Comparison of ENCODE assay signal across 18 cellular contexts in the genomic region with DNA sequence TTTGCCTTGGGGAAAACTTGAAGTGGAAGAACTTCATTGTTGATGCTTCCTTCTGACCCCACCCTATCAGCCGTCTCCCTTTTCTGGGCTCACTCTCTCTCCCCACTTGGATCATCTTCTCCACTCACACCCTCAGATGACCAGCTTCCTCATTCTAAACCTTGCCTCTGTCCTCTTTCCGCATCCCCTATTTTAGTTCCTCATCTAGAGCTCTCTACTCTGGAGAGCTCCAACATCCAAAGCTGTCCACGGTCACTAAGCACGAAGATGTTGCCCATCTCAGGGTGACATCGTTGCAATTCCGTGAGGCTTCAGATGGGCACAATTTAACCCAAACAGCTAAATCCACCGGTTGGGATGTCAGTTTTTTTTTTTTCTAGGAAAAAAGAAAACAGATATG. TPM values are rescaled to one million over a fixed set of nuclear protein-coding genes. Genes with fewer than 3 reads are reported as not detected.
DNase-seq lines count a peak whose midpoint lies in the region; FAIRE-seq and TF ChIP-seq lines count a peak whose summit lies in the region.
"Had no signal": no experiment of that assay in that cellular context is flagged by ENCODE, and none has a peak within 500 bp of the region (broad histone marks: within the 10 kb centered on the region; RNA-seq: fewer than 3 reads in every experiment).

No MANE protein-coding gene starts in this region.

- H4K5ac ChIP-seq in H1 (ENCODE audit: insufficient read length, low read depth, low read length): no peak overlapping the region

- no peak overlapping the region for H2AK5ac ChIP-seq in H1 (ENCODE audit: low read depth, low read length)

- H3K18ac ChIP-seq in H1 (ENCODE audit: extremely low read depth, low read length): no peak overlapping the region

- H2BK5ac ChIP-seq in H1 (ENCODE audit: low read depth, low read length): no peak overlapping the region

- H3K23me2 ChIP-seq in H1 (ENCODE audit: low read depth, low read length): no peaks in the 10 kb centered on the region; the same call in 1 of the 2 replicates

- DNase-seq in CD1c-positive myeloid dendritic cell (ENCODE audit: extremely low spot score) (peak; percentile 75), MV-4-11 (lab: John Stamatoyannopoulos, UW) (peak; percentile 65), SKM-1 (lab: John Stamatoyannopoulos, UW; ENCODE audit: unreplicated experiment) (peak; percentile 45), H1 (ENCODE audit: low read depth in 1 of 2, low spot score in 2 of 2) (no peak), activated T-cell treated with anti-CD3 and anti-CD28 coated beads for 4 hours (no peak), NCI-H226 (no peak), DMS153 (lab: John Stamatoyannopoulos, UW) (no peak), posterior vena cava (ENCODE audit: low spot score) (no peak)
- DNase-seq: CD8-positive, alpha-beta memory T cell; GDM1; HFFc6; NCI-H1436 treated with DMSO at 0.1 percent for 48 hours; NCI-H2081 had no signal

- no peak overlapping the region for H4K8ac ChIP-seq in H1 (ENCODE audit: extremely low read depth, insufficient read depth, low read length)

- no peaks in the 10 kb centered on the region for H3K4me1 ChIP-seq in H1 (replicated peaks in 1 of 4; ENCODE audit: control insufficient read depth in 3 of 4, insufficient read depth in 4 of 4, low read length in 3 of 4)
- H3K4me1 ChIP-seq: BLaER1 had no signal

- no peak overlapping the region for H2BK120ac ChIP-seq in H1 (replicated peaks; ENCODE audit: low read depth, low read length)

- H3K9ac ChIP-seq in H1 (replicated peaks in 1 of 4; ENCODE audit: extremely low read depth in 1 of 4, low read depth in 3 of 4, low read length in 3 of 4): no peak overlapping the region
- H3K9ac ChIP-seq: BLaER1 had no signal

- 77% methylated on average over 7 of the region's 7 CpGs; no CpG with 5 or more reads in 1 of the 2 experiments for WGBS in H1 (ENCODE audit: extremely low coverage in 1 of 2, insufficient coverage in 1 of 2, insufficient read length in 1 of 2, insufficient replicate concordance in 2 of 2, low coverage in 1 of 2, low lambda C conversion rate in 2 of 2, missing lambda C conversion rate in 1 of 2), 2 experiments

- H3K36me3 ChIP-seq in H1 (ENCODE audit: control insufficient read depth in 2 of 4, insufficient read depth in 4 of 4, low read length in 3 of 4): no peaks in the 10 kb centered on the region
- H3K36me3 ChIP-seq: BLaER1 had no signal

- TF ChIP-seq EP300 in H1 (IDR thresholded peaks at IDR 0.05; ENCODE audit: borderline replicate concordance in 1 of 2, low read depth in 2 of 2, low read length in 2 of 2): no peak

- H3K4me2 ChIP-seq in H1 (ENCODE audit: insufficient read depth in 1 of 2, low read depth in 2 of 2, low read length in 2 of 2): no peak overlapping the region
- H3K4me2 ChIP-seq: BLaER1 had no signal

- TF ChIP-seq CTCF in H1 (IDR thresholded peaks at IDR 0.05; ENCODE audit: control extremely low read depth in 1 of 3, insufficient read depth in 1 of 3, low read depth in 1 of 3, low read length in 3 of 3): no peak

- no peak for TF ChIP-seq POLR2A in H1 (IDR thresholded peaks at IDR 0.05; ENCODE audit: control extremely low read depth in 1 of 2, low read depth in 2 of 2, low read length in 2 of 2)

- no peak overlapping the region for H3K23ac ChIP-seq in H1 (ENCODE audit: insufficient read length)

- no peak overlapping the region for H3K27ac ChIP-seq in H1 (ENCODE audit: low read depth, low read length)
- H3K27ac ChIP-seq: BLaER1, SK-N-MC had no signal

- no peak overlapping the region for H3K56ac ChIP-seq in H1 (replicated peaks; ENCODE audit: insufficient read length, low read depth, low read length)

- intact Hi-C loops in posterior vena cava (cut with DNase I): no loop called here

- no peaks in the 10 kb centered on the region for H3K79me2 ChIP-seq in H1 (ENCODE audit: control insufficient read depth in 1 of 2, insufficient read depth in 2 of 2, low read length in 2 of 2)

- H3K9me3 ChIP-seq in H1 (ENCODE audit: insufficient read depth in 2 of 2, low read depth in 1 of 2, low read length in 1 of 2): no peaks in the 10 kb centered on the region
- H3K9me3 ChIP-seq: BLaER1 had no signal

- H2AFZ ChIP-seq in H1 (ENCODE audit: low read length): 0 out of 2 replicates have a peak overlapping the region, but pooled peaks have one; percentile 40

- H4K91ac ChIP-seq in H1 (replicated peaks; ENCODE audit: insufficient read length, low read length): no peak overlapping the region

- CTCF ChIA-PET in H1 (lab: Charles Lee; ENCODE audit: partially characterized antibody): interaction anchor here (0.7 kb wide), 1 partner anchor 281 kb away, joined by 5 read pairs; no protein-coding TSS in a partner anchor

- H3K79me1 ChIP-seq in H1 (ENCODE audit: low read depth, low read length): no peaks in the 10 kb centered on the region

- H2BK20ac ChIP-seq in H1 (ENCODE audit: low read length): no peak overlapping the region

- TF ChIP-seq RAD21 in H1 (IDR thresholded peaks at IDR 0.05 in 1 of 2, conservative IDR thresholded peaks at IDR 0.05 in 1 of 2; ENCODE audit: low read depth in 2 of 2, low read length in 2 of 2): no peak

- POLR2A ChIA-PET in H1 (lab: Charles Lee; ENCODE audit: partially characterized antibody): no interaction called here

- FAIRE-seq in H1 (lab: Jason Lieb, UNC): no peak
- FAIRE-seq: D721Med, GM12891 had no signal

- H2BK15ac ChIP-seq in H1 (ENCODE audit: low read length): no peak overlapping the region

- no peak overlapping the region for H2BK12ac ChIP-seq in H1 (ENCODE audit: low read depth, low read length)

- no peaks in the 10 kb centered on the region for H3K27me3 ChIP-seq in H1 (replicated peaks in 1 of 4; ENCODE audit: control insufficient read depth in 3 of 4, extremely low read depth in 1 of 4, insufficient read depth in 3 of 4, low read length in 3 of 4)
- H3K27me3 ChIP-seq: BLaER1 had no signal

- no peak overlapping the region for H3K14ac ChIP-seq in H1 (ENCODE audit: insufficient read length)

- no peak overlapping the region for H3K4me3 ChIP-seq in H1 (ENCODE audit: extremely low read depth in 1 of 4, insufficient read depth in 2 of 4, low read depth in 3 of 4, low read length in 4 of 4)
- H3K4me3 ChIP-seq: BLaER1, SK-N-MC had no signal

- H4K20me1 ChIP-seq in H1 (replicated peaks in 1 of 2; ENCODE audit: control insufficient read depth in 1 of 2, insufficient read depth in 2 of 2, low read length in 2 of 2): no peaks in the 10 kb centered on the region
- H4K20me1 ChIP-seq: BLaER1 had no signal

- no peak overlapping the region for H3K4ac ChIP-seq in H1 (replicated peaks; ENCODE audit: insufficient read length, low read depth, low read length)

TF ChIP-seq in H1, 55 proteins besides CTCF, POLR2A, EP300 and RAD21:
- TF ChIP-seq TCF12 (IDR thresholded peaks at IDR 0.05; ENCODE audit: low read depth, low read length) (no peak), KDM1A (IDR thresholded peaks at IDR 0.05; ENCODE audit: borderline replicate concordance, low read length) (no peak)

RNA-seq across cellular contexts. Expression of a gene that starts 31.6 kb away (rescaled TPM):
- total RNA-seq in H1 (2021; fragmentation: NEBNext Ultra II Directional; extraction: Animal tissue kit (Norgen Biotek cat#: 25700)): 1.5 and 3.4 TPM in 2 replicates
- 2.7 and 2.8 TPM in 2 replicates for polyA plus RNA-seq in H1 (2011; rRNA removed)
- 4.1 TPM for polyA plus RNA-seq in H1 (2011; cell fraction: cytosol; rRNA removed)
- 6.9 TPM for polyA plus RNA-seq in H1 (2011; cell fraction: nucleus; rRNA removed)
- polyA plus RNA-seq in H1 (2012, experiment 1 of 2): 1.5 to 3.2 TPM (median 2.2 TPM) in 4 replicates
- 1.2 TPM for polyA plus RNA-seq in H1 (2012, experiment 2 of 2)
- polyA plus RNA-seq in H1 (2013, experiment 1 of 2): 1.4 TPM
- polyA plus RNA-seq in H1 (2013, experiment 2 of 2): 1.2 TPM
- 6.0 and 7.9 TPM in 2 replicates for polyA minus RNA-seq in H1 (2011; rRNA and poly(A)+ RNA removed)
- 2.6 TPM for polyA minus RNA-seq in H1 (2011; cell fraction: cytosol; rRNA and poly(A)+ RNA removed)
- 22.8 TPM for polyA minus RNA-seq in H1 (2011; cell fraction: nucleus; rRNA and poly(A)+ RNA removed)
- total RNA-seq in posterior vena cava: 10 to 100 TPM; 19.3 to 25.7 TPM
- total RNA-seq: H4 had no signal
- polyA plus RNA-seq: CD8-positive, alpha-beta memory T cell had no signal

Comparison
In these comparisons a context has a peak if more than half of its experiments do, and no peak if none do; other contexts are left out.
1. DNase-seq: peak in CD1c-positive myeloid dendritic cell (single experiment), MV-4-11 (single experiment) and SKM-1 (single experiment); none in H1 (0 of 2), activated T-cell treated with anti-CD3 and anti-CD28 coated beads for 4 hours (single experiment), NCI-H226 (single experiment), DMS153 (single experiment) and posterior vena cava (single experiment).